In genomic region chr13:98523455-98524102, GRCh38 we compare ENCODE assay signal across 11 cellular contexts. TPM values are rescaled to one million over a fixed set of nuclear protein-coding genes. Genes with fewer than 3 reads are reported as not detected.
DNase-seq lines count a peak whose midpoint lies in the region; ATAC-seq and TF ChIP-seq lines count a peak whose summit lies in the region.
"Had no signal": no experiment of that assay in that cellular context is flagged by ENCODE, and none has a peak within 500 bp of the region (broad histone marks: within the 10 kb centered on the region; RNA-seq: fewer than 3 reads in every experiment).

No MANE protein-coding gene starts in this region.

- POLR2A ChIA-PET in CD8-positive, alpha-beta T cell (lab: Charles Lee), result no interaction called here
- POLR2A ChIA-PET in A673 (lab: Charles Lee; ENCODE audit: low non-redundant PET), result no interaction called here

- DNase-seq in CD8-positive, alpha-beta T cell, result no peak
- no peak for DNase-seq in activated naive CD4-positive, alpha-beta T cell treated with anti-CD3 and anti-CD28 coated beads, Interleukin-2, amount 50 U/mL, for 72 hours (ENCODE audit: low spot score in 2 of 2)
- DNase-seq in SJCRH30 (no peak), ACHN (no peak), A673 (ENCODE audit: low spot score) (no peak), amniotic stem cell (lab: John Stamatoyannopoulos, UW) (no peak)
- DNase-seq: NCI-H1105 treated with DMSO at 0.1 percent for 48 hours, SHP77 treated with DMSO at 0.1 percent for 48 hours had no signal

- no peak overlapping the region for H3K4me3 Mint-ChIP-seq in CD8-positive, alpha-beta T cell

- H3K36me3 Mint-ChIP-seq in CD8-positive, alpha-beta T cell, result peaks cover 6% of the 10 kb centered on the region
- H3K36me3 Mint-ChIP-seq in activated naive CD4-positive, alpha-beta T cell treated with anti-CD3 and anti-CD28 coated beads, Interleukin-2, amount 50 U/mL, for 72 hours, result peaks cover 0 to 13% of the 10 kb centered on the region in 2 donors

- H3K27ac Mint-ChIP-seq in CD8-positive, alpha-beta T cell, result peak overlapping the region; percentile 71
- H3K27ac Mint-ChIP-seq in activated naive CD4-positive, alpha-beta T cell treated with anti-CD3 and anti-CD28 coated beads, Interleukin-2, amount 50 U/mL, for 72 hours, result peak overlapping the region; percentile 34 to 65

- no peak for ATAC-seq in CD8-positive, alpha-beta T cell
- ATAC-seq in GM19043 (IDR thresholded peaks at IDR 0.05; ENCODE audit: low read depth, unreplicated experiment) (peak; percentile 56), HG02981 (IDR thresholded peaks at IDR 0.05; ENCODE audit: unreplicated experiment) (peak; percentile 37)
- peak; percentile 25 to 70 for ATAC-seq in activated naive CD4-positive, alpha-beta T cell treated with anti-CD3 and anti-CD28 coated beads, Interleukin-2, amount 50 U/mL, for 72 hours

- CTCF ChIA-PET in CD8-positive, alpha-beta T cell (lab: Charles Lee), result interaction anchor here (0.9 kb wide), 1 partner anchor 78 kb away, joined by 3 read pairs; no protein-coding TSS in a partner anchor
- CTCF ChIA-PET in A673 (lab: Charles Lee), result no interaction called here

- H3K4me1 Mint-ChIP-seq in CD8-positive, alpha-beta T cell (ENCODE audit: low read depth), result peaks cover 92% of the 10 kb centered on the region

- no peaks in the 10 kb centered on the region for H3K9me3 Mint-ChIP-seq in CD8-positive, alpha-beta T cell
- H3K9me3 Mint-ChIP-seq in activated naive CD4-positive, alpha-beta T cell treated with anti-CD3 and anti-CD28 coated beads, Interleukin-2, amount 50 U/mL, for 72 hours, result no peaks in the 10 kb centered on the region

- no peak overlapping the region for H3K27ac ChIP-seq in CD8-positive, alpha-beta T cell (ENCODE audit: low read depth, low read length)
- no peak overlapping the region for H3K27ac ChIP-seq in SJCRH30
- no peak overlapping the region for H3K27ac ChIP-seq in A673 (ENCODE audit: low read depth, low read length, poor library complexity, severe bottlenecking)

- no peaks in the 10 kb centered on the region for H3K27me3 Mint-ChIP-seq in CD8-positive, alpha-beta T cell (ENCODE audit: low read depth)

- no peaks in the 10 kb centered on the region for H3K9me3 ChIP-seq in CD8-positive, alpha-beta T cell (ENCODE audit: low read length)
- H3K9me3 ChIP-seq in SJCRH30 (replicated peaks), result no peaks in the 10 kb centered on the region
- H3K9me3 ChIP-seq in A673 (ENCODE audit: low read depth, low read length, poor library complexity, severe bottlenecking), result no peaks in the 10 kb centered on the region

- intact Hi-C loops in CD8-positive, alpha-beta T cell (cut with DNase I, micrococcal nuclease), result loop anchor here in 1 of 2 experiments (5.0 kb wide), 1 partner anchor 41 kb away; no protein-coding TSS in a partner anchor
- intact Hi-C loops in A673 (cut with micrococcal nuclease; ENCODE audit: unreplicated experiment), result no loop called here

- H3K27me3 ChIP-seq in CD8-positive, alpha-beta T cell (ENCODE audit: insufficient read depth, low read length), result no peaks in the 10 kb centered on the region
- H3K27me3 ChIP-seq in SJCRH30 (no peaks in the 10 kb centered on the region), A673 (replicated peaks; ENCODE audit: insufficient read depth, low read depth, low read length, poor library complexity) (no peaks in the 10 kb centered on the region)

- peaks cover 71% of the 10 kb centered on the region for H3K4me1 ChIP-seq in CD8-positive, alpha-beta T cell (ENCODE audit: insufficient read depth, low read length)
- H3K4me1 ChIP-seq in SJCRH30 (peaks cover 14% of the 10 kb centered on the region), A673 (ENCODE audit: insufficient read depth, low read length, poor library complexity, severe bottlenecking) (peaks cover 10% of the 10 kb centered on the region)

- in situ Hi-C loops in ACHN (cut with HindIII; ENCODE audit: low pct_ligation_motif_present, low pct_unique_long_range_greater_than_20kb, low sequenced_read_pairs), result no loop called here

- TF ChIP-seq CTCF in CD8-positive, alpha-beta T cell (IDR thresholded peaks at IDR 0.05), result no peak
- TF ChIP-seq CTCF in A673 (conservative IDR thresholded peaks at IDR 0.05; ENCODE audit: low read depth, low read length), result no peak

- H3K4me3 ChIP-seq in CD8-positive, alpha-beta T cell (ENCODE audit: low read depth, low read length), result no peak overlapping the region
- no peak overlapping the region for H3K4me3 ChIP-seq in SJCRH30
- H3K4me3 ChIP-seq in A673 (ENCODE audit: low read depth, low read length, poor library complexity, severe bottlenecking), result no peak overlapping the region
- H3K4me3 ChIP-seq: lung had no signal

- no peaks in the 10 kb centered on the region for H3K36me3 ChIP-seq in CD8-positive, alpha-beta T cell (ENCODE audit: insufficient read depth, low read length)
- H3K36me3 ChIP-seq in SJCRH30 (no peaks in the 10 kb centered on the region; the same call in 1 of the 2 replicates), A673 (ENCODE audit: insufficient read depth, low read length, poor library complexity, severe bottlenecking) (no peaks in the 10 kb centered on the region)

- no TSS peak for BruUV-seq in A673 (replicated peaks; lab: Mats Ljungman, UMichigan)

RNA-seq across cellular contexts. Expression of gene STK24, which starts 53.3 kb away (rescaled TPM):
- 10 to 100 TPM; 69.9 to 71.5 TPM for total RNA-seq in CD8-positive, alpha-beta T cell
- total RNA-seq in activated naive CD4-positive, alpha-beta T cell treated with anti-CD3 and anti-CD28 coated beads, Interleukin-2, amount 50 U/mL, for 72 hours, result 100 to 1,000 TPM; 122 to 137 TPM
- total RNA-seq in SJCRH30 (2014; rRNA removed; shearing (Covaris generic)), result 71.4 and 80.2 TPM in 2 replicates
- 84.8 and 87.8 TPM in 2 replicates for total RNA-seq in A673 (2021)
